In the genomic region with DNA sequence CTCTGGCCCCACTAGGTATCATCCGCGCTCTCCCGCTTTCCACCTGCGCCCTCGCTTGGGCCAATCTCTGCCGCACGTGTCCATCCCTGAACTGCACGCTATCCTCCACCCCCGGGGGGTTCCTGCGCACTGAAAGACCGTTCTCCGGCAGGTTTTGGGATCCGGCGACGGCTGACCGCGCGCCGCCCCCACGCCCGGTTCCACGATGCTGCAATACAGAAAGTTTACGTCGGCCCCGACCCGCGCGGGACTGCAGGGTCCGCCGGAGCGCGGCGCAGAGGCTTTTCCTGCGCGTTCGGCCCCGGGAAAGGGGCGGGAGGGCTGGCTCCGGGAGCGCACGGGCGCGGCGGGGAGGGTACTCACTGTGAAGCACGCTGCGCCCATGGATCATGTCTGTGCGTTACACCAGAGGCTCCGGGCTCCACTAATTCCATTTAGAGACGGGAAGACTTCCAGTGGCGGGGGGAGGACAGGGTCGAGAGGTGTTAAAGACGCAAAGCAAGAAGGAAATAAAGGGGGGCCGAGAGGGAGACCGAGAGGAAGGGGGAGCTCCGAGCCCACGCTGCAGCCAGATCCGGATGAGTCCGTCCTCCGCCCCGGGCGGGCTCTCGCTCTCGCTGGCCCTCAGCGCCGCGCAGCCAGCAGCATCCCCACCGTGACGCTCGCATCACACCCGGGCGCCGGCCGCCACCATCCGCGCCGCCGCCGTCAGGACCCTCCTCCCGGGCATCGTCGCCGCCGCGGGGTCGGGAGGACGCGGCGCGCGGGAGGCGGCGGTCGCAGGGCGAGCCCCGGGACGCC, we compare ENCODE assay signal across 1 cellular context.
TF ChIP-seq lines count a peak whose summit lies in the region.

No MANE protein-coding gene starts in this region.

TF ChIP-seq in IMR-90, 13 proteins besides CTCF, POLR2A, EP300 and RAD21 (continued from another document):
- TF ChIP-seq, protein P1, sequence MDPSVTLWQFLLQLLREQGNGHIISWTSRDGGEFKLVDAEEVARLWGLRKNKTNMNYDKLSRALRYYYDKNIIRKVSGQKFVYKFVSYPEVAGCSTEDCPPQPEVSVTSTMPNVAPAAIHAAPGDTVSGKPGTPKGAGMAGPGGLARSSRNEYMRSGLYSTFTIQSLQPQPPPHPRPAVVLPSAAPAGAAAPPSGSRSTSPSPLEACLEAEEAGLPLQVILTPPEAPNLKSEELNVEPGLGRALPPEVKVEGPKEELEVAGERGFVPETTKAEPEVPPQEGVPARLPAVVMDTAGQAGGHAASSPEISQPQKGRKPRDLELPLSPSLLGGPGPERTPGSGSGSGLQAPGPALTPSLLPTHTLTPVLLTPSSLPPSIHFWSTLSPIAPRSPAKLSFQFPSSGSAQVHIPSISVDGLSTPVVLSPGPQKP (IDR thresholded peaks at IDR 0.05; ENCODE audit: borderline replicate concordance, low read depth, low read length): no peak
- no peak for TF ChIP-seq SMC3 (IDR thresholded peaks at IDR 0.05; ENCODE audit: low read depth, low read length)
- TF ChIP-seq RFX5 (IDR thresholded peaks at IDR 0.05; ENCODE audit: low read depth, low read length): no peak
- TF ChIP-seq USF2 (IDR thresholded peaks at IDR 0.05; ENCODE audit: low read depth, low read length): no peak
- no peak for TF ChIP-seq CEBPB (IDR thresholded peaks at IDR 0.05; ENCODE audit: low read depth, low read length)
- TF ChIP-seq NFE2L2 (IDR thresholded peaks at IDR 0.05; ENCODE audit: low read depth, low read length): no peak
- TF ChIP-seq RCOR1 (IDR thresholded peaks at IDR 0.05; ENCODE audit: insufficient replicate concordance, low read length): no peak
- no peak for TF ChIP-seq FOS (IDR thresholded peaks at IDR 0.05; ENCODE audit: low read depth, low read length)
- TF ChIP-seq CHD1 (IDR thresholded peaks at IDR 0.05; ENCODE audit: low read depth, low read length): no peak
- TF ChIP-seq MXI1 (IDR thresholded peaks at IDR 0.05; ENCODE audit: borderline replicate concordance, low read depth, low read length): no peak
- no peak for TF ChIP-seq MAFK (IDR thresholded peaks at IDR 0.05; ENCODE audit: low read depth, low read length)
- TF ChIP-seq MAZ (IDR thresholded peaks at IDR 0.05; ENCODE audit: borderline replicate concordance, low read depth, low read length): no peak
